Comparison of ENCODE assay signal across 14 cellular contexts in genomic region chr2:226873826-226874225, GRCh38. TPM values are rescaled to one million over a fixed set of nuclear protein-coding genes. Genes with fewer than 3 reads are reported as not detected.
A peak's percentile ranks its signal among the peaks of the same experiment; 100 is the strongest.
DNase-seq lines count a peak whose midpoint lies in the region; ATAC-seq and TF ChIP-seq lines count a peak whose summit lies in the region.
"Had no signal": no experiment of that assay in that cellular context is flagged by ENCODE, and none has a peak within 500 bp of the region (broad histone marks: within the 10 kb centered on the region; RNA-seq: fewer than 3 reads in every experiment).

No MANE protein-coding gene starts in this region.

- no peaks in the 10 kb centered on the region for H3K36me3 ChIP-seq in transverse colon
- H3K36me3 ChIP-seq: vagina had no signal

- H3K27me3 ChIP-seq in transverse colon = no peaks in the 10 kb centered on the region
- H3K27me3 ChIP-seq: gastroesophageal sphincter, vagina had no signal

- H3K9me3 ChIP-seq in transverse colon = no peaks in the 10 kb centered on the region
- H3K9me3 ChIP-seq: gastroesophageal sphincter, vagina had no signal

- no peak for TF ChIP-seq EP300 in transverse colon (IDR thresholded peaks at IDR 0.05; ENCODE audit: low read depth)

- H3K4me3 Mint-ChIP-seq in activated naive CD8-positive, alpha-beta T cell = no peak overlapping the region
- H3K4me3 Mint-ChIP-seq: CD4-positive, alpha-beta T cell; mesothelial cell of epicardium had no signal

- no peak overlapping the region for H3K4me3 ChIP-seq in transverse colon
- H3K4me3 ChIP-seq: gastroesophageal sphincter, vagina had no signal

- peaks cover 23% of the 10 kb centered on the region for H3K4me1 Mint-ChIP-seq in activated naive CD8-positive, alpha-beta T cell (ENCODE audit: low read depth)
- H3K4me1 Mint-ChIP-seq: mesothelial cell of epicardium had no signal

- H3K27ac Mint-ChIP-seq in activated naive CD8-positive, alpha-beta T cell = peak overlapping the region; percentile 93
- H3K27ac Mint-ChIP-seq: CD4-positive, alpha-beta T cell; mesothelial cell of epicardium had no signal

- in situ Hi-C loops in transverse colon (cut with MboI; ENCODE audit: low pct_ligation_motif_present in 1 of 4, low pct_unique_long_range_greater_than_20kb in 1 of 4, low sequenced_read_pairs in 3 of 4) = no loop called here

- 80 to 96% methylated on average over 1 of the region's 1 CpG for WGBS in transverse colon (ENCODE audit: low coverage in 1 of 2), 2 donors

- no peaks in the 10 kb centered on the region for H3K27me3 Mint-ChIP-seq in activated naive CD8-positive, alpha-beta T cell
- H3K27me3 Mint-ChIP-seq: CD4-positive, alpha-beta T cell had no signal

- no peaks in the 10 kb centered on the region for H3K9me3 Mint-ChIP-seq in activated naive CD8-positive, alpha-beta T cell (ENCODE audit: low read depth)
- H3K9me3 Mint-ChIP-seq: CD4-positive, alpha-beta T cell; mesothelial cell of epicardium had no signal

- peak; percentile 10 for ATAC-seq in GM19372 (IDR thresholded peaks at IDR 0.05; ENCODE audit: low read depth, unreplicated experiment)
- ATAC-seq in HG02981 (IDR thresholded peaks at IDR 0.05; ENCODE audit: unreplicated experiment) = peak; percentile 2
- no peak for ATAC-seq in GM21528 (IDR thresholded peaks at IDR 0.05; ENCODE audit: low FRiP score, unreplicated experiment)
- no peak for ATAC-seq in HG03565 (IDR thresholded peaks at IDR 0.05; ENCODE audit: unreplicated experiment)
- ATAC-seq: gastroesophageal sphincter, Panc1 had no signal

- intact Hi-C loops in transverse colon (cut with DNase I; ENCODE audit: low total_unique reads) = no loop called here

- TF ChIP-seq CTCF in transverse colon (IDR thresholded peaks at IDR 0.05) = no peak

- H3K36me3 Mint-ChIP-seq in activated naive CD8-positive, alpha-beta T cell = peaks cover 56% of the 10 kb centered on the region

- no peak overlapping the region for H3K27ac ChIP-seq in transverse colon
- H3K27ac ChIP-seq: gastroesophageal sphincter, vagina had no signal

- peak; percentile 3 to 30 for DNase-seq in stimulated activated CD8-positive, alpha-beta memory T cell treated with anti-CD3 and anti-CD28 coated beads, Interleukin-15, amount 100 ng/mL, for 48 hours (ENCODE audit: low read depth in 2 of 2)
- no peak for DNase-seq in transverse colon
- DNase-seq: CD4-positive, alpha-beta T cell; cerebellar nuclear complex; nucleus accumbens had no signal

- TF ChIP-seq POLR2A in transverse colon (IDR thresholded peaks at IDR 0.05) = no peak

- H3K4me1 ChIP-seq in transverse colon = no peaks in the 10 kb centered on the region
- H3K4me1 ChIP-seq: gastroesophageal sphincter, vagina had no signal

RNA-seq across cellular contexts. Expression of gene RHBDD1, which starts 38.0 kb away (rescaled TPM):
- 10 to 100 TPM; 11.9 to 47.5 (median 22.5) TPM for total RNA-seq in transverse colon

Comparison
In these comparisons a context has a peak if more than half of its experiments do, and no peak if none do; other contexts are left out.
1. ATAC-seq: peak in GM19372 (single experiment) and HG02981 (single experiment); none in GM21528 (single experiment) and HG03565 (single experiment).